ENCODE assay signal across 9 cellular contexts in the genomic region with DNA sequence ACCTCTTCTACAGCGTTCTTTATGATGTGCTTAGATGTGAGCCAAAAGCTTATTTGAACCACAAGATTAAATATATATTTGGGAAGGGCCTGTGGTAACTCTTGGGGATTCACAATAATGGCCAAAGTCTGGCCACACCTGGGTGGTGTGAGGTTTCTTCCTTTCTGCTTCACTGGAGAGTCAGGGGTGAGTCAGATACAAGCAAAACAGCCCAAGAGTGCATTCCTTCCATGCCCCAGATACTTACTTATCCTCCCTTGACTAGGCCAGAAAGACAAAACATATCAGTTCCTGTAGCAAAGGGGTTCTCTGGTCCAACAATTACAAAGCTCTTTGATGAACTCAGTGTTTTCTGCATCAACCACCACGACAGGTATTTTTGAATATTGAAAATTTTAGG. TPM values are rescaled to one million over a fixed set of nuclear protein-coding genes. Genes with fewer than 3 reads are reported as not detected.
A peak's percentile ranks its signal among the peaks of the same experiment; 100 is the strongest.
DNase-seq lines count a peak whose midpoint lies in the region; ATAC-seq and TF ChIP-seq lines count a peak whose summit lies in the region.
"Had no signal": no experiment of that assay in that cellular context is flagged by ENCODE, and none has a peak within 500 bp of the region (broad histone marks: within the 10 kb centered on the region; RNA-seq: fewer than 3 reads in every experiment).

No MANE protein-coding gene starts in this region.

- H3K4me1 ChIP-seq in HCT116 (ENCODE audit: control insufficient read depth in 1 of 2, insufficient read depth in 2 of 2, low read length in 2 of 2) (peaks cover 33 to 69% of the 10 kb centered on the region in 2 experiments), left lung (no peaks in the 10 kb centered on the region)
- H3K4me1 ChIP-seq in effector memory CD4-positive, alpha-beta T cell (ENCODE audit: control insufficient read depth, insufficient read depth, low read length, poor library complexity, severe bottlenecking) = peaks cover 5% of the 10 kb centered on the region

- no peak for TF ChIP-seq POLR2A in HCT116 (IDR thresholded peaks at IDR 0.05; ENCODE audit: borderline replicate concordance, extremely low read depth, insufficient read depth, insufficient read length)

- TF ChIP-seq CTCF in HCT116 (IDR thresholded peaks at IDR 0.05 in 2 of 3, conservative IDR thresholded peaks at IDR 0.05 in 1 of 3; ENCODE audit: borderline replicate concordance in 1 of 3, insufficient read depth in 1 of 3, low read depth in 2 of 3, low read length in 2 of 3) (no peak), RWPE1 (conservative IDR thresholded peaks at IDR 0.05; ENCODE audit: low read depth) (no peak), left lung (IDR thresholded peaks at IDR 0.05) (no peak), WERI-Rb-1 (IDR thresholded peaks at IDR 0.05; ENCODE audit: low read depth, low read length) (no peak)

- H3K4me2 ChIP-seq in HCT116 (ENCODE audit: low read length) = peak overlapping the region; percentile 67

- H3K36me3 ChIP-seq in HCT116 (ENCODE audit: control insufficient read depth in 1 of 2, insufficient read depth in 2 of 2, low read length in 2 of 2) (no peaks in the 10 kb centered on the region), left lung (no peaks in the 10 kb centered on the region), WERI-Rb-1 (no peaks in the 10 kb centered on the region)
- peaks cover 29% of the 10 kb centered on the region for H3K36me3 ChIP-seq in effector memory CD4-positive, alpha-beta T cell (ENCODE audit: control insufficient read depth, insufficient read depth, low read length)

- peaks cover 26% of the 10 kb centered on the region for H3K79me2 ChIP-seq in HCT116 (ENCODE audit: insufficient read depth, low read length)

- H4K20me1 ChIP-seq in HCT116 (ENCODE audit: insufficient read depth) = no peaks in the 10 kb centered on the region

- H3K4me3 ChIP-seq in HCT116 (replicated peaks in 1 of 2; ENCODE audit: low read depth in 1 of 2, low read length in 2 of 2) = peak overlapping the region in 1 of 2 experiments; percentile 44; a peak in 3 of 4 replicates
- H3K4me3 ChIP-seq in left lung = peak overlapping the region in 1 of 2 donors; percentile 26
- no peak overlapping the region for H3K4me3 ChIP-seq in effector memory CD4-positive, alpha-beta T cell (ENCODE audit: insufficient read depth, low read depth, low read length, poor library complexity, severe bottlenecking)
- no peak overlapping the region for H3K4me3 ChIP-seq in WERI-Rb-1 (ENCODE audit: low read depth, low read length)

- BruUV-seq in HCT116 (replicated peaks; lab: Mats Ljungman, UMichigan) = no TSS peak

- peak; percentile 76 for ATAC-seq in GM18502 (IDR thresholded peaks at IDR 0.05; ENCODE audit: poor library complexity, unreplicated experiment)
- peak; percentile 69 for ATAC-seq in HCT116
- peak; percentile 76 for ATAC-seq in left lung

- RAD21 ChIA-PET in HCT116 (lab: Charles Lee; ENCODE audit: low non-redundant PET in 1 of 2, low total read pairs in 2 of 2, uncharacterized antibody in 2 of 2, unreplicated experiment in 2 of 2) = no interaction called here

- POLR2A ChIA-PET in HCT116 (lab: Charles Lee) = no interaction called here
- POLR2A ChIA-PET in RWPE1 (lab: Yijun Ruan, JAX; ENCODE audit: low non-redundant PET) = no interaction called here

- intact Hi-C loops in HCT116 (cut with micrococcal nuclease) = loop anchor here (10.0 kb wide), 1 partner anchor 281 kb away; no protein-coding TSS in a partner anchor
- intact Hi-C loops in left lung (cut with DNase I) = no loop called here

- no peak overlapping the region for H2AFZ ChIP-seq in HCT116 (ENCODE audit: low read depth, low read length, poor library complexity, severe bottlenecking)

- H3K9me2 ChIP-seq in HCT116 (ENCODE audit: insufficient read depth) = no peaks in the 10 kb centered on the region

- CTCF ChIA-PET in HCT116 (lab: Charles Lee) (no interaction called here), RWPE1 (lab: Yijun Ruan, JAX) (interaction anchor here (0.6 to 0.7 kb wide), 2 partner anchors 22 to 499 kb away, joined by 4 to 5 read pairs; no protein-coding TSS in a partner anchor)

- peak overlapping the region; percentile 60 for H3K27ac ChIP-seq in HCT116 (ENCODE audit: low read depth, low read length)
- peak overlapping the region; percentile 90 for H3K27ac ChIP-seq in RWPE1
- H3K27ac ChIP-seq in left lung = peak overlapping the region in 1 of 2 donors; percentile 48
- no peak overlapping the region for H3K27ac ChIP-seq in effector memory CD4-positive, alpha-beta T cell (ENCODE audit: insufficient read depth, low read length, poor library complexity, severe bottlenecking)
- no peak overlapping the region for H3K27ac ChIP-seq in substantia nigra (ENCODE audit: low read depth, low read length, poor library complexity, severe bottlenecking)
- H3K27ac ChIP-seq in WERI-Rb-1 = no peak overlapping the region

- DNase-seq in HCT116 (ENCODE audit: low read depth, low spot score) (no peak), RWPE1 (ENCODE audit: low spot score) (peak; percentile 72), left lung (no peak), NCI-H1092 treated with DMSO at 0.1 percent for 48 hours (lab: John Stamatoyannopoulos, UW) (no peak), substantia nigra (lab: John Stamatoyannopoulos, UW) (no peak), WERI-Rb-1 (no peak)
- DNase-seq in effector memory CD4-positive, alpha-beta T cell = no peak

- H3K27me3 ChIP-seq in HCT116 (ENCODE audit: insufficient read depth, low read length) (no peaks in the 10 kb centered on the region), left lung (no peaks in the 10 kb centered on the region), WERI-Rb-1 (ENCODE audit: insufficient read depth, low read depth, severe bottlenecking) (no peaks in the 10 kb centered on the region)
- H3K27me3 ChIP-seq in effector memory CD4-positive, alpha-beta T cell (replicated peaks; ENCODE audit: control insufficient read depth, insufficient read depth, low read length, poor library complexity, severe bottlenecking) = no peaks in the 10 kb centered on the region

- TF ChIP-seq RAD21 in HCT116 (IDR thresholded peaks at IDR 0.05; ENCODE audit: low read depth) = no peak

- H3K9me3 ChIP-seq in HCT116 (ENCODE audit: control insufficient read depth in 1 of 2, insufficient read depth in 1 of 2, low read depth in 1 of 2, low read length in 2 of 2) (no peaks in the 10 kb centered on the region), left lung (no peaks in the 10 kb centered on the region), WERI-Rb-1 (ENCODE audit: severe bottlenecking) (no peaks in the 10 kb centered on the region)
- no peaks in the 10 kb centered on the region for H3K9me3 ChIP-seq in effector memory CD4-positive, alpha-beta T cell (ENCODE audit: control insufficient read depth, low read length)

- peak overlapping the region; percentile 52 for H3K9ac ChIP-seq in HCT116 (ENCODE audit: low read length)

TF ChIP-seq in HCT116, 20 proteins besides CTCF, POLR2A, EP300 and RAD21 (continues in another document):
- TF ChIP-seq, protein P1, sequence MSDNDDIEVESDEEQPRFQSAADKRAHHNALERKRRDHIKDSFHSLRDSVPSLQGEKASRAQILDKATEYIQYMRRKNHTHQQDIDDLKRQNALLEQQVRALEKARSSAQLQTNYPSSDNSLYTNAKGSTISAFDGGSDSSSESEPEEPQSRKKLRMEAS (IDR thresholded peaks at IDR 0.05) = no peak
- TF ChIP-seq, protein P2, sequence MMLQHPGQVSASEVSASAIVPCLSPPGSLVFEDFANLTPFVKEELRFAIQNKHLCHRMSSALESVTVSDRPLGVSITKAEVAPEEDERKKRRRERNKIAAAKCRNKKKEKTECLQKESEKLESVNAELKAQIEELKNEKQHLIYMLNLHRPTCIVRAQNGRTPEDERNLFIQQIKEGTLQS (IDR thresholded peaks at IDR 0.05) = no peak
- no peak for TF ChIP-seq EZH2 (IDR thresholded peaks at IDR 0.05)
- TF ChIP-seq SRF (IDR thresholded peaks at IDR 0.05; ENCODE audit: low read depth) = 0 out of 2 replicates have a peak, but pooled peaks have one; percentile 20
- TF ChIP-seq ZNF274 (IDR thresholded peaks at IDR 0.05; ENCODE audit: low read depth, low read length) = no peak
- peak; percentile 21 for TF ChIP-seq YY1 (IDR thresholded peaks at IDR 0.05; ENCODE audit: extremely low read depth, insufficient replicate concordance, low read depth, low read length)
- no peak for TF ChIP-seq EGR1 (IDR thresholded peaks at IDR 0.05; ENCODE audit: low read depth)
- TF ChIP-seq SIN3A (IDR thresholded peaks at IDR 0.05; ENCODE audit: low read depth) = no peak
- TF ChIP-seq, protein P3, sequence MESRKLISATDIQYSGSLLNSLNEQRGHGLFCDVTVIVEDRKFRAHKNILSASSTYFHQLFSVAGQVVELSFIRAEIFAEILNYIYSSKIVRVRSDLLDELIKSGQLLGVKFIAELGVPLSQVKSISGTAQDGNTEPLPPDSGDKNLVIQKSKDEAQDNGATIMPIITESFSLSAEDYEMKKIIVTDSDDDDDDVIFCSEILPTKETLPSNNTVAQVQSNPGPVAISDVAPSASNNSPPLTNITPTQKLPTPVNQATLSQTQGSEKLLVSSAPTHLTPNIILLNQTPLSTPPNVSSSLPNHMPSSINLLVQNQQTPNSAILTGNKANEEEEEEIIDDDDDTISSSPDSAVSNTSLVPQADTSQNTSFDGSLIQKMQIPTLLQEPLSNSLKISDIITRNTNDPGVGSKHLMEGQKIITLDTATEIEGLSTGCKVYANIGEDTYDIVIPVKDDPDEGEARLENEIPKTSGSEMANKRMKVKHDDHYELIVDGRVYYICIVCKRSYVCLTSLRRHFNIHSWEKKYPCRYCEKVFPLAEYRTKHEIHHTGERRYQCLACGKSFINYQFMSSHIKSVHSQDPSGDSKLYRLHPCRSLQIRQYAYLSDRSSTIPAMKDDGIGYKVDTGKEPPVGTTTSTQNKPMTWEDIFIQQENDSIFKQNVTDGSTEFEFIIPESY (IDR thresholded peaks at IDR 0.05; ENCODE audit: extremely low read depth, insufficient replicate concordance, low read length) = no peak

RNA-seq across cellular contexts. Expression of a gene that starts 0.9 kb away (rescaled TPM):
- total RNA-seq in HCT116 (2021; ENCODE audit: unreplicated experiment) = 16.1 TPM
- polyA plus RNA-seq in HCT116 (2012) = 3.9 and 5.6 TPM in 2 replicates
- total RNA-seq in left lung = 10 to 100 TPM; 11.3 to 19.2 TPM
- total RNA-seq: SK-MEL-5 had no signal

RNA-seq across cellular contexts. Expression of a gene that starts 52.2 kb away (rescaled TPM):
- 0.42 TPM for total RNA-seq in HCT116 (2021; ENCODE audit: unreplicated experiment)
- polyA plus RNA-seq in HCT116 (2012) = 0.16 and 0.35 TPM in 2 replicates
- 1 to 10 TPM; 2.9 to 5.3 TPM for total RNA-seq in left lung

Comparison
In these comparisons a context has a peak if more than half of its experiments do, and no peak if none do; other contexts are left out.
1. H3K27ac ChIP-seq: peak in HCT116 (single experiment) and RWPE1 (single experiment); none in effector memory CD4-positive, alpha-beta T cell (single experiment), substantia nigra (single experiment) and WERI-Rb-1 (single experiment).
2. Peak in every context shown above with its lines, with median percentiles within 50 percentile points of each other: ATAC-seq.